In genomic region chr21:35467536-35467935, GRCh38 we compare ENCODE assay signal across 19 cellular contexts.
DNase-seq lines count a peak whose midpoint lies in the region; ATAC-seq, FAIRE-seq and TF ChIP-seq lines count a peak whose summit lies in the region.
"Had no signal": no experiment of that assay in that cellular context is flagged by ENCODE, and none has a peak within 500 bp of the region (broad histone marks: within the 10 kb centered on the region; RNA-seq: fewer than 3 reads in every experiment).

No MANE protein-coding gene starts in this region.

- H3K27me3 Mint-ChIP-seq in astrocyte (ENCODE audit: low read depth, unreplicated experiment), result no peaks in the 10 kb centered on the region

- no peak for TF ChIP-seq POLR2A in tibial nerve (IDR thresholded peaks at IDR 0.05)

- H3K27ac ChIP-seq in astrocyte (ENCODE audit: low read depth, low read length), result no peak overlapping the region
- no peak overlapping the region for H3K27ac ChIP-seq in tibial nerve
- H3K27ac ChIP-seq: 22Rv1 had no signal

- H3K27me3 ChIP-seq in astrocyte (ENCODE audit: insufficient read depth, low read length) (no peaks in the 10 kb centered on the region), tibial nerve (no peaks in the 10 kb centered on the region)

- peak; percentile 58 for FAIRE-seq in astrocyte (lab: Jason Lieb, UNC)
- FAIRE-seq: RCC 7860 had no signal

- DNase-seq in AG04449 (ENCODE audit: low read depth, low spot score), result peak; percentile 31
- DNase-seq in GM03348 (ENCODE audit: low spot score), result peak; percentile 24
- DNase-seq in astrocyte (ENCODE audit: low read depth), result peak; percentile 51
- peak; percentile 6 for DNase-seq in iris pigment epithelial cell (ENCODE audit: low read depth)
- no peak for DNase-seq in stimulated activated CD4-positive, alpha-beta T cell treated with anti-CD3 and anti-CD28 coated beads, Interleukin-1b, Interleukin-23, amount 100 ng/mL, for 48 hours
- DNase-seq in left lobe of liver (ENCODE audit: low spot score), result no peak
- DNase-seq in tibial nerve (ENCODE audit: low spot score in 2 of 2), result no peak
- DNase-seq: AML-193; CD4-positive, CD25-positive, alpha-beta regulatory T cell; DMS79; GF-D8; NCI-H1436; NCI-H2029 treated with DMSO at 0.1 percent for 48 hours; NCI-H524; SHP77 treated with DMSO at 0.1 percent for 48 hours had no signal

- no peak overlapping the region for H3K4me3 Mint-ChIP-seq in astrocyte (ENCODE audit: unreplicated experiment)
- H3K4me3 Mint-ChIP-seq: CD4-positive, CD25-positive, alpha-beta regulatory T cell had no signal

- peaks cover 3% of the 10 kb centered on the region for H3K36me3 Mint-ChIP-seq in astrocyte (ENCODE audit: low read depth, unreplicated experiment)
- H3K36me3 Mint-ChIP-seq: CD4-positive, CD25-positive, alpha-beta regulatory T cell had no signal

- no peaks in the 10 kb centered on the region for H3K36me3 ChIP-seq in astrocyte (ENCODE audit: insufficient read depth, low read length)
- no peaks in the 10 kb centered on the region for H3K36me3 ChIP-seq in tibial nerve
- H3K36me3 ChIP-seq: HAP-1 had no signal

- peaks cover 28% of the 10 kb centered on the region for H3K4me1 Mint-ChIP-seq in astrocyte (ENCODE audit: low read depth, unreplicated experiment)
- H3K4me1 Mint-ChIP-seq: CD4-positive, CD25-positive, alpha-beta regulatory T cell had no signal

- no peaks in the 10 kb centered on the region for H3K79me2 ChIP-seq in astrocyte (ENCODE audit: insufficient read depth, low read length)

- WGBS in tibial nerve, 2 donors, result 45 to 47% methylated on average over 2 of the region's 2 CpGs

- peaks cover 6% of the 10 kb centered on the region for H3K9me3 Mint-ChIP-seq in astrocyte (ENCODE audit: unreplicated experiment)

- H3K9me3 ChIP-seq in astrocyte (ENCODE audit: insufficient read depth, low read depth, low read length), result no peaks in the 10 kb centered on the region
- H3K9me3 ChIP-seq in tibial nerve, result no peaks in the 10 kb centered on the region

- TF ChIP-seq EP300 in tibial nerve (IDR thresholded peaks at IDR 0.05), result no peak

- no peak overlapping the region for H3K4me3 ChIP-seq in AG04449 (ENCODE audit: low read depth, low read length)
- H3K4me3 ChIP-seq in astrocyte (ENCODE audit: insufficient read depth, low read depth, low read length), result no peak overlapping the region
- H3K4me3 ChIP-seq in tibial nerve, result no peak overlapping the region
- H3K4me3 ChIP-seq: HAP-1 had no signal

- no peaks in the 10 kb centered on the region for H4K20me1 ChIP-seq in astrocyte (ENCODE audit: insufficient read depth, low read length)

- no peak for TF ChIP-seq CTCF in AG04449 (IDR thresholded peaks at IDR 0.05; ENCODE audit: insufficient read depth, low read length, missing control alignments)
- TF ChIP-seq CTCF in astrocyte (IDR thresholded peaks at IDR 0.05; ENCODE audit: insufficient read depth, low read depth, low read length), result no peak
- TF ChIP-seq CTCF in tibial nerve (IDR thresholded peaks at IDR 0.05), result no peak

- H3K4me1 ChIP-seq in astrocyte (ENCODE audit: insufficient read depth, low read length), result peaks cover 2% of the 10 kb centered on the region
- no peaks in the 10 kb centered on the region for H3K4me1 ChIP-seq in tibial nerve
- H3K4me1 ChIP-seq: HAP-1 had no signal

- no peak overlapping the region for H3K9ac ChIP-seq in astrocyte (ENCODE audit: low read length)

- no peak for ATAC-seq in HG03520 (IDR thresholded peaks at IDR 0.05; ENCODE audit: unreplicated experiment)
- ATAC-seq in left lobe of liver, result no peak

- no peak overlapping the region for H2AFZ ChIP-seq in astrocyte (ENCODE audit: low read depth, low read length)

- CTCF ChIA-PET in AG04449 (lab: Yijun Ruan, JAX), result no interaction called here

- peak overlapping the region; percentile 13 for H3K4me2 ChIP-seq in astrocyte (ENCODE audit: low read length)

- POLR2A ChIA-PET in AG04449 (lab: Yijun Ruan, JAX), result interaction anchor here (0.8 kb wide), 1 partner anchor 10 kb away, joined by 3 read pairs; no protein-coding TSS in a partner anchor

- peak overlapping the region; percentile 58 for H3K27ac Mint-ChIP-seq in astrocyte (ENCODE audit: unreplicated experiment)

Comparison
In these comparisons a context has a peak if more than half of its experiments do, and no peak if none do; other contexts are left out.
1. DNase-seq: peak in AG04449 (single experiment), GM03348 (single experiment), astrocyte (single experiment) and iris pigment epithelial cell (single experiment); none in stimulated activated CD4-positive, alpha-beta T cell treated with anti-CD3 and anti-CD28 coated beads, Interleukin-1b, Interleukin-23, amount 100 ng/mL, for 48 hours (single experiment), left lobe of liver (single experiment) and tibial nerve (0 of 2).